Comparison of ENCODE assay signal across 8 cellular contexts in genomic region chr2:233385489-233386044, GRCh38. TPM values are rescaled to one million over a fixed set of nuclear protein-coding genes. Genes with fewer than 3 reads are reported as not detected.
DNase-seq lines count a peak whose midpoint lies in the region; ATAC-seq and TF ChIP-seq lines count a peak whose summit lies in the region.

No MANE protein-coding gene starts in this region.

- no peak overlapping the region for H3K4me3 ChIP-seq in mucosa of descending colon
- no peak overlapping the region for H3K4me3 ChIP-seq in SK-N-SH (ENCODE audit: low read depth in 2 of 2, low read length in 1 of 2)

- H3K27me3 ChIP-seq in SK-N-SH (ENCODE audit: insufficient read depth) = no peaks in the 10 kb centered on the region

- TF ChIP-seq CTCF in activated B cell treated with CpG ODN at 0.5 μM for 24 hours (IDR thresholded peaks at IDR 0.05) = no peak
- no peak for TF ChIP-seq CTCF in mucosa of descending colon (IDR thresholded peaks at IDR 0.05)
- TF ChIP-seq CTCF in SK-N-SH (IDR thresholded peaks at IDR 0.05) = no peak
- no peak for TF ChIP-seq CTCF in endothelial cell (IDR thresholded peaks at IDR 0.05; ENCODE audit: unreplicated experiment)

- TF ChIP-seq EP300 in SK-N-SH (IDR thresholded peaks at IDR 0.05; ENCODE audit: borderline replicate concordance in 1 of 2, low read depth in 1 of 2, low read length in 1 of 2) = no peak

- peaks cover 41% of the 10 kb centered on the region for H4K20me1 ChIP-seq in SK-N-SH (ENCODE audit: insufficient read depth)

- H3K9me3 Mint-ChIP-seq in activated B cell treated with CpG ODN at 0.5 μM for 24 hours = no peaks in the 10 kb centered on the region
- no peaks in the 10 kb centered on the region for H3K9me3 Mint-ChIP-seq in endothelial cell (ENCODE audit: unreplicated experiment)

- H3K4me2 ChIP-seq in SK-N-SH = no peak overlapping the region

- DNase-seq in activated B cell treated with CpG ODN at 0.5 μM for 24 hours (no peak), mucosa of descending colon (no peak), OCI-M2 (lab: John Stamatoyannopoulos, UW; ENCODE audit: unreplicated experiment) (no peak), SK-N-SH (no peak), endothelial cell (ENCODE audit: low spot score) (no peak), NOMO-1 treated with DMSO at 0.1 percent for 48 hours (lab: John Stamatoyannopoulos, UW; ENCODE audit: unreplicated experiment) (no peak)

- H3F3A ChIP-seq in SK-N-SH (replicated peaks; ENCODE audit: insufficient read depth) = peaks cover 5% of the 10 kb centered on the region

- H3K79me2 ChIP-seq in SK-N-SH (ENCODE audit: insufficient read depth) = peaks cover 51% of the 10 kb centered on the region; the same call in 1 of the 2 replicates

- H3K27ac ChIP-seq in SK-N-SH (ENCODE audit: low read depth in 2 of 2, low read length in 1 of 2) = no peak overlapping the region

- H3K27me3 Mint-ChIP-seq in activated B cell treated with CpG ODN at 0.5 μM for 24 hours (no peaks in the 10 kb centered on the region), endothelial cell (ENCODE audit: unreplicated experiment) (peaks cover 1% of the 10 kb centered on the region)

- H3K4me1 ChIP-seq in mucosa of descending colon (ENCODE audit: low read depth) = peaks cover 18% of the 10 kb centered on the region
- H3K4me1 ChIP-seq in SK-N-SH (ENCODE audit: control insufficient read depth in 1 of 2, insufficient read depth in 2 of 2, low read depth in 1 of 2, low read length in 1 of 2) = peaks cover 20 to 41% of the 10 kb centered on the region in 2 experiments

- H3K9me2 ChIP-seq in SK-N-SH = no peaks in the 10 kb centered on the region

- TF ChIP-seq RAD21 in SK-N-SH (IDR thresholded peaks at IDR 0.05; ENCODE audit: low read length) = no peak

- no peaks in the 10 kb centered on the region for H3K9me3 ChIP-seq in mucosa of descending colon
- no peaks in the 10 kb centered on the region for H3K9me3 ChIP-seq in SK-N-SH

- H3K36me3 Mint-ChIP-seq in activated B cell treated with CpG ODN at 0.5 μM for 24 hours (ENCODE audit: low read depth) (peaks cover 35% of the 10 kb centered on the region), endothelial cell (ENCODE audit: low read depth, unreplicated experiment) (no peaks in the 10 kb centered on the region)

- H3K27ac Mint-ChIP-seq in activated B cell treated with CpG ODN at 0.5 μM for 24 hours = peak overlapping the region; percentile 95
- no peak overlapping the region for H3K27ac Mint-ChIP-seq in endothelial cell (ENCODE audit: unreplicated experiment)

- POLR2A ChIA-PET in activated B cell treated with CpG ODN at 0.5 μM for 24 hours (lab: Charles Lee) = interaction anchor here (0.7 to 6.5 kb wide), 5 partner anchors 8 to 54 kb away, joined by 3 to 60 read pairs (median 6); partner anchors contain the start of gene DGKD
- POLR2A ChIA-PET in SK-N-SH (lab: Yijun Ruan, JAX) = no interaction called here

- 95% methylated on average over 14 of the region's 14 CpGs for WGBS in SK-N-SH (ENCODE audit: low lambda C conversion rate)

- ATAC-seq in GM18909 (IDR thresholded peaks at IDR 0.05; ENCODE audit: poor library complexity, unreplicated experiment) = peak; percentile 73
- ATAC-seq in HG02678 (IDR thresholded peaks at IDR 0.05; ENCODE audit: unreplicated experiment) = peak; percentile 79
- peak; percentile 44 for ATAC-seq in activated B cell treated with CpG ODN at 0.5 μM for 24 hours (ENCODE audit: low read depth)
- peak; percentile 43 for ATAC-seq in mucosa of descending colon

- no peak overlapping the region for H2AFZ ChIP-seq in SK-N-SH (ENCODE audit: low read depth)

- H3K4me1 Mint-ChIP-seq in activated B cell treated with CpG ODN at 0.5 μM for 24 hours = peaks cover 84% of the 10 kb centered on the region
- no peaks in the 10 kb centered on the region for H3K4me1 Mint-ChIP-seq in endothelial cell (ENCODE audit: unreplicated experiment)

- no peak overlapping the region for H3K9ac ChIP-seq in SK-N-SH

- CTCF ChIA-PET in activated B cell treated with CpG ODN at 0.5 μM for 24 hours (lab: Charles Lee) = interaction anchor here (0.8 to 2.8 kb wide), 6 partner anchors 8 to 117 kb away, joined by 3 to 12 read pairs (median 6); no protein-coding TSS in a partner anchor
- CTCF ChIA-PET in SK-N-SH (lab: Yijun Ruan, JAX) = interaction anchor here (0.8 to 3.6 kb wide), 7 partner anchors 11 to 134 kb away, joined by 3 to 21 read pairs (median 3); partner anchors contain the start of gene ATG16L1

- H3K4me3 Mint-ChIP-seq in activated B cell treated with CpG ODN at 0.5 μM for 24 hours = peak overlapping the region; percentile 74
- no peak overlapping the region for H3K4me3 Mint-ChIP-seq in endothelial cell (ENCODE audit: unreplicated experiment)

- H3K36me3 ChIP-seq in mucosa of descending colon (ENCODE audit: low read depth) (no peaks in the 10 kb centered on the region), SK-N-SH (replicated peaks in 1 of 2; ENCODE audit: control insufficient read depth in 1 of 2, insufficient read depth in 2 of 2, low read length in 1 of 2) (peaks cover 0 to 5% of the 10 kb centered on the region in 2 experiments)

- intact Hi-C loops in activated B cell treated with CpG ODN at 0.5 μM for 24 hours (cut with micrococcal nuclease) (loop anchor here (10.0 kb wide), 2 partner anchors 321 to 531 kb away; partner anchors contain the start of gene INPP5D), mucosa of descending colon (cut with DNase I, micrococcal nuclease) (no loop called here)

TF ChIP-seq in SK-N-SH, 30 proteins besides CTCF, POLR2A, EP300 and RAD21:
- no peak for TF ChIP-seq POLR2AphosphoS5 (IDR thresholded peaks at IDR 0.05; ENCODE audit: low read depth, low read length)

RNA-seq across cellular contexts. Expression of gene DGKD, which starts 31.3 kb away (rescaled TPM):
- 140 and 188 TPM in 2 replicates for total RNA-seq in activated B cell treated with CpG ODN at 0.5 μM for 24 hours
- 100 to 1,000 TPM in 2 of 3 donors, 10 to 100 TPM in 1; 81.8 to 159 (median 102) TPM for total RNA-seq in mucosa of descending colon
- polyA plus RNA-seq in SK-N-SH (2012; rRNA removed) = 17.7 and 21.7 TPM in 2 replicates
- polyA plus RNA-seq in SK-N-SH (2012; cell fraction: cytosol; rRNA removed) = 8.0 and 10.4 TPM in 2 replicates
- 75.5 and 81.2 TPM in 2 replicates for polyA plus RNA-seq in SK-N-SH (2012; cell fraction: nucleus; rRNA removed)
- total RNA-seq in endothelial cell (ENCODE audit: unreplicated experiment) = 15.3 TPM
